Comparison of ENCODE assay signal across 33 cellular contexts in genomic region chr10:127549009-127549408, GRCh38.
"Had no signal": no experiment of that assay in that cellular context is flagged by ENCODE, and none has a peak within 500 bp of the region (broad histone marks: within the 10 kb centered on the region; RNA-seq: fewer than 3 reads in every experiment).

TSS of gene NPS (plus strand) at chr10:127549309. CDS start at chr10:127549369, 60 bp downstream.

- DNase-seq: Karpas-422, Kasumi-1, MG63, MM.1S, MV-4-11, NCI-H1048, NCI-H1092, NCI-H1092 treated with DMSO at 0.1 percent for 48 hours, NCI-H1105, NCI-H1105 treated with DMSO at 0.1 percent for 48 hours, NCI-H1417, NCI-H1417 treated with DMSO at 0.1 percent for 48 hours, NCI-H1436, NCI-H1436 treated with DMSO at 0.1 percent for 48 hours, NCI-H146, NCI-H1694, NCI-H1694 treated with DMSO at 0.1 percent for 48 hours, NCI-H187, NCI-H187 treated with DMSO at 0.1 percent for 48 hours, NCI-H1930, NCI-H2029, NCI-H2029 treated with DMSO at 0.1 percent for 48 hours, NCI-H2081, NCI-H2081 treated with DMSO at 0.1 percent for 48 hours, NCI-H2107, NCI-H2171, NCI-H2171 treated with DMSO at 0.1 percent for 48 hours, NCI-H2227 treated with DMSO at 0.1 percent for 48 hours, NCI-H226, NCI-H345, NCI-H446, NCI-H446 treated with DMSO at 0.1 percent for 48 hours, NCI-H510A had no signal
